Comparison of ENCODE assay signal across 24 cellular contexts in genomic region chr4:52891743-52892142, GRCh38. TPM values are rescaled to one million over a fixed set of nuclear protein-coding genes. Genes with fewer than 3 reads are reported as not detected.
A peak's percentile ranks its signal among the peaks of the same experiment; 100 is the strongest.
DNase-seq lines count a peak whose midpoint lies in the region; ATAC-seq, FAIRE-seq and TF ChIP-seq lines count a peak whose summit lies in the region.
"Had no signal": no experiment of that assay in that cellular context is flagged by ENCODE, and none has a peak within 500 bp of the region (broad histone marks: within the 10 kb centered on the region; RNA-seq: fewer than 3 reads in every experiment).

No MANE protein-coding gene starts in this region.

- no peak for ATAC-seq in activated naive CD8-positive, alpha-beta T cell treated with anti-CD3 and anti-CD28 coated beads, Interleukin-2, amount 50 U/mL, for 24 hours
- ATAC-seq in stimulated activated effector memory CD8-positive, alpha-beta T cell treated with anti-CD3 and anti-CD28 coated beads, Interleukin-12 subunit alpha, Interleukin-12 subunit beta, amount 100 ng/mL, for 72 hours, result no peak
- ATAC-seq in GM21447 (IDR thresholded peaks at IDR 0.05; ENCODE audit: unreplicated experiment), result no peak
- ATAC-seq in GM19328 (IDR thresholded peaks at IDR 0.05; ENCODE audit: unreplicated experiment), result no peak
- ATAC-seq: A549, GM23338, HCT116 had no signal

- H3K18ac ChIP-seq in H1 (ENCODE audit: extremely low read depth, low read length), result no peak overlapping the region

- no peaks in the 10 kb centered on the region for H3K4me1 ChIP-seq in H1 (replicated peaks in 1 of 4; ENCODE audit: control insufficient read depth in 3 of 4, insufficient read depth in 4 of 4, low read length in 3 of 4)
- H3K4me1 ChIP-seq: A549, Caco-2 had no signal

- H3K14ac ChIP-seq in H1 (ENCODE audit: insufficient read length), result no peak overlapping the region

- H3K79me1 ChIP-seq in H1 (ENCODE audit: low read depth, low read length), result no peaks in the 10 kb centered on the region

- no peak overlapping the region for H2BK120ac ChIP-seq in H1 (replicated peaks; ENCODE audit: low read depth, low read length)

- 93% methylated on average over 1 of the region's 1 CpG; no CpG with 5 or more reads in 1 of the 2 experiments for WGBS in H1 (ENCODE audit: extremely low coverage in 1 of 2, insufficient coverage in 1 of 2, insufficient read length in 1 of 2, insufficient replicate concordance in 2 of 2, low coverage in 1 of 2, low lambda C conversion rate in 2 of 2, missing lambda C conversion rate in 1 of 2), 2 experiments

- no peak overlapping the region; the same call in 1 of the 2 replicates for H4K8ac ChIP-seq in H1 (ENCODE audit: extremely low read depth, insufficient read depth, low read length)

- no peaks in the 10 kb centered on the region for H3K23me2 ChIP-seq in H1 (ENCODE audit: low read depth, low read length)

- H3K4me1 Mint-ChIP-seq in activated naive CD8-positive, alpha-beta T cell treated with anti-CD3 and anti-CD28 coated beads, Interleukin-2, amount 50 U/mL, for 24 hours, result peaks cover 5% of the 10 kb centered on the region
- H3K4me1 Mint-ChIP-seq in activated naive CD8-positive, alpha-beta T cell treated with anti-CD3 and anti-CD28 coated beads for 36 hours, result peaks cover 13% of the 10 kb centered on the region
- H3K4me1 Mint-ChIP-seq in stimulated activated effector memory CD8-positive, alpha-beta T cell treated with anti-CD3 and anti-CD28 coated beads, Interleukin-12 subunit alpha, Interleukin-12 subunit beta, amount 100 ng/mL, for 72 hours, result peaks cover 16% of the 10 kb centered on the region
- H3K4me1 Mint-ChIP-seq: GM23338, IgD-negative memory B cell had no signal

- H3K9ac ChIP-seq in H1 (replicated peaks in 1 of 4; ENCODE audit: extremely low read depth in 1 of 4, low read depth in 3 of 4, low read length in 3 of 4), result no peak overlapping the region

- H3K4me3 Mint-ChIP-seq in activated naive CD8-positive, alpha-beta T cell treated with anti-CD3 and anti-CD28 coated beads, Interleukin-2, amount 50 U/mL, for 24 hours, result no peak overlapping the region
- H3K4me3 Mint-ChIP-seq in activated naive CD8-positive, alpha-beta T cell treated with anti-CD3 and anti-CD28 coated beads for 36 hours, result no peak overlapping the region
- H3K4me3 Mint-ChIP-seq in stimulated activated effector memory CD8-positive, alpha-beta T cell treated with anti-CD3 and anti-CD28 coated beads, Interleukin-12 subunit alpha, Interleukin-12 subunit beta, amount 100 ng/mL, for 72 hours, result no peak overlapping the region
- H3K4me3 Mint-ChIP-seq: CD4-positive, alpha-beta T cell; GM23338; HFFc6; IgD-negative memory B cell had no signal

- no peak overlapping the region for H3K4ac ChIP-seq in H1 (replicated peaks; ENCODE audit: insufficient read length, low read depth, low read length)

- peak overlapping the region; percentile 37 for H3K27ac Mint-ChIP-seq in activated naive CD8-positive, alpha-beta T cell treated with anti-CD3 and anti-CD28 coated beads, Interleukin-2, amount 50 U/mL, for 24 hours
- no peak overlapping the region for H3K27ac Mint-ChIP-seq in activated naive CD8-positive, alpha-beta T cell treated with anti-CD3 and anti-CD28 coated beads for 36 hours
- peak overlapping the region; percentile 17 for H3K27ac Mint-ChIP-seq in stimulated activated effector memory CD8-positive, alpha-beta T cell treated with anti-CD3 and anti-CD28 coated beads, Interleukin-12 subunit alpha, Interleukin-12 subunit beta, amount 100 ng/mL, for 72 hours
- H3K27ac Mint-ChIP-seq: CD4-positive, alpha-beta T cell; GM23338; HFFc6; IgD-negative memory B cell had no signal

- no peak overlapping the region for H2AK5ac ChIP-seq in H1 (ENCODE audit: low read depth, low read length)

- H3K23ac ChIP-seq in H1 (ENCODE audit: insufficient read length), result no peak overlapping the region

- POLR2A ChIA-PET in H1 (lab: Charles Lee; ENCODE audit: partially characterized antibody), result no interaction called here

- no peak overlapping the region for H3K27ac ChIP-seq in H1 (ENCODE audit: low read depth, low read length)
- H3K27ac ChIP-seq: 22Rv1, A549, C4-2B, HL-60 had no signal

- no peak for FAIRE-seq in H1 (lab: Jason Lieb, UNC)
- FAIRE-seq: A549, D721Med, G401.6, GM12891, GM19239 had no signal

- H3K4me2 ChIP-seq in H1 (ENCODE audit: insufficient read depth in 1 of 2, low read depth in 2 of 2, low read length in 2 of 2), result no peak overlapping the region
- H3K4me2 ChIP-seq: A549, GM23338 had no signal

- TF ChIP-seq EP300 in H1 (IDR thresholded peaks at IDR 0.05; ENCODE audit: borderline replicate concordance in 1 of 2, low read depth in 2 of 2, low read length in 2 of 2), result no peak

- no peak overlapping the region for H4K91ac ChIP-seq in H1 (replicated peaks; ENCODE audit: insufficient read length, low read length)

- no peak for TF ChIP-seq CTCF in H1 (IDR thresholded peaks at IDR 0.05; ENCODE audit: control extremely low read depth in 1 of 3, insufficient read depth in 1 of 3, low read depth in 1 of 3, low read length in 3 of 3)

- no peaks in the 10 kb centered on the region for H3K79me2 ChIP-seq in H1 (ENCODE audit: control insufficient read depth in 1 of 2, insufficient read depth in 2 of 2, low read length in 2 of 2)

- no peak for TF ChIP-seq POLR2A in H1 (IDR thresholded peaks at IDR 0.05; ENCODE audit: control extremely low read depth in 1 of 2, low read depth in 2 of 2, low read length in 2 of 2)

- H3K56ac ChIP-seq in H1 (replicated peaks; ENCODE audit: insufficient read length, low read depth, low read length), result no peak overlapping the region

- no peak overlapping the region for H2AFZ ChIP-seq in H1 (ENCODE audit: low read length)
- H2AFZ ChIP-seq: GM23338 had no signal

- no peak overlapping the region for H2BK5ac ChIP-seq in H1 (ENCODE audit: low read depth, low read length)

- H3K4me3 ChIP-seq in H1 (ENCODE audit: extremely low read depth in 1 of 4, insufficient read depth in 2 of 4, low read depth in 3 of 4, low read length in 4 of 4), result no peak overlapping the region
- H3K4me3 ChIP-seq: A549, GM23338 had no signal

- no peak for DNase-seq in activated naive CD8-positive, alpha-beta T cell treated with anti-CD3 and anti-CD28 coated beads, Interleukin-2, amount 50 U/mL, for 24 hours
- no peak for DNase-seq in activated naive CD8-positive, alpha-beta T cell treated with anti-CD3 and anti-CD28 coated beads for 36 hours
- no peak for DNase-seq in H1 (ENCODE audit: low read depth in 1 of 2, low spot score in 2 of 2)
- no peak for DNase-seq in stimulated activated effector memory CD8-positive, alpha-beta T cell treated with anti-CD3 and anti-CD28 coated beads, Interleukin-12 subunit alpha, Interleukin-12 subunit beta, amount 100 ng/mL, for 72 hours (ENCODE audit: low spot score in 2 of 2)
- no peak for DNase-seq in activated T-cell treated with anti-CD3 and anti-CD28 coated beads, Interleukin-2, amount 50 U/mL, for 48 hours
- DNase-seq: AML-193; Caco-2; CD4-positive, alpha-beta T cell; H7; HFFc6 had no signal

- H4K20me1 ChIP-seq in H1 (replicated peaks in 1 of 2; ENCODE audit: control insufficient read depth in 1 of 2, insufficient read depth in 2 of 2, low read length in 2 of 2), result no peaks in the 10 kb centered on the region

- no peaks in the 10 kb centered on the region for H3K9me3 Mint-ChIP-seq in activated naive CD8-positive, alpha-beta T cell treated with anti-CD3 and anti-CD28 coated beads, Interleukin-2, amount 50 U/mL, for 24 hours
- H3K9me3 Mint-ChIP-seq in activated naive CD8-positive, alpha-beta T cell treated with anti-CD3 and anti-CD28 coated beads for 36 hours, result peaks cover 7% of the 10 kb centered on the region
- H3K9me3 Mint-ChIP-seq in stimulated activated effector memory CD8-positive, alpha-beta T cell treated with anti-CD3 and anti-CD28 coated beads, Interleukin-12 subunit alpha, Interleukin-12 subunit beta, amount 100 ng/mL, for 72 hours, result peaks cover 4% of the 10 kb centered on the region
- H3K9me3 Mint-ChIP-seq: HFFc6 had no signal

- TF ChIP-seq RAD21 in H1 (IDR thresholded peaks at IDR 0.05 in 1 of 2, conservative IDR thresholded peaks at IDR 0.05 in 1 of 2; ENCODE audit: low read depth in 2 of 2, low read length in 2 of 2), result no peak

- 0 out of 2 replicates have a peak overlapping the region, but pooled peaks have one; percentile 67 for H2BK15ac ChIP-seq in H1 (ENCODE audit: low read length)

- H2BK12ac ChIP-seq in H1 (ENCODE audit: low read depth, low read length), result no peak overlapping the region; the same call in 1 of the 2 replicates

- H3K27me3 ChIP-seq in H1 (replicated peaks in 1 of 4; ENCODE audit: control insufficient read depth in 3 of 4, extremely low read depth in 1 of 4, insufficient read depth in 3 of 4, low read length in 3 of 4), result no peaks in the 10 kb centered on the region

- no peak overlapping the region for H4K5ac ChIP-seq in H1 (ENCODE audit: insufficient read length, low read depth, low read length)

- H3K36me3 Mint-ChIP-seq in activated naive CD8-positive, alpha-beta T cell treated with anti-CD3 and anti-CD28 coated beads, Interleukin-2, amount 50 U/mL, for 24 hours (ENCODE audit: low read depth), result peaks cover 22% of the 10 kb centered on the region
- peaks cover 22% of the 10 kb centered on the region for H3K36me3 Mint-ChIP-seq in activated naive CD8-positive, alpha-beta T cell treated with anti-CD3 and anti-CD28 coated beads for 36 hours
- H3K36me3 Mint-ChIP-seq in stimulated activated effector memory CD8-positive, alpha-beta T cell treated with anti-CD3 and anti-CD28 coated beads, Interleukin-12 subunit alpha, Interleukin-12 subunit beta, amount 100 ng/mL, for 72 hours, result no peaks in the 10 kb centered on the region

- H3K9me3 ChIP-seq in H1 (ENCODE audit: insufficient read depth in 2 of 2, low read depth in 1 of 2, low read length in 1 of 2), result no peaks in the 10 kb centered on the region
- H3K9me3 ChIP-seq: A549, Caco-2 had no signal

- CTCF ChIA-PET in H1 (lab: Charles Lee; ENCODE audit: partially characterized antibody), result interaction anchor here (1.2 to 2.6 kb wide), 4 partner anchors 18 to 345 kb away, joined by 3 to 6 read pairs (median 4); no protein-coding TSS in a partner anchor

- H3K27me3 Mint-ChIP-seq in activated naive CD8-positive, alpha-beta T cell treated with anti-CD3 and anti-CD28 coated beads, Interleukin-2, amount 50 U/mL, for 24 hours, result no peaks in the 10 kb centered on the region
- H3K27me3 Mint-ChIP-seq in activated naive CD8-positive, alpha-beta T cell treated with anti-CD3 and anti-CD28 coated beads for 36 hours, result no peaks in the 10 kb centered on the region
- H3K27me3 Mint-ChIP-seq: CD4-positive, alpha-beta T cell; IgD-negative memory B cell had no signal

- no peaks in the 10 kb centered on the region for H3K36me3 ChIP-seq in H1 (ENCODE audit: control insufficient read depth in 2 of 4, insufficient read depth in 4 of 4, low read length in 3 of 4)

- H2BK20ac ChIP-seq in H1 (ENCODE audit: low read length), result no peak overlapping the region

RNA-seq across cellular contexts. Expression of gene RASL11B, which starts 29.6 kb away (rescaled TPM):
- under 1 TPM; 0.14 to 0.32 TPM for total RNA-seq in activated naive CD8-positive, alpha-beta T cell treated with anti-CD3 and anti-CD28 coated beads for 36 hours
- 71.4 and 75.5 TPM in 2 replicates for total RNA-seq in H1 (2021; fragmentation: NEBNext Ultra II Directional; extraction: Animal tissue kit (Norgen Biotek cat#: 25700))
- polyA plus RNA-seq in H1 (2011; rRNA removed), result 43.4 and 49.8 TPM in 2 replicates
- 56.0 TPM for polyA plus RNA-seq in H1 (2011; cell fraction: cytosol; rRNA removed)
- polyA plus RNA-seq in H1 (2011; cell fraction: nucleus; rRNA removed), result 36.6 TPM
- 38.7 to 54.6 TPM (median 48.5 TPM) in 4 replicates for polyA plus RNA-seq in H1 (2012, experiment 1 of 2)
- 63.2 TPM for polyA plus RNA-seq in H1 (2012, experiment 2 of 2)
- 69.8 TPM for polyA plus RNA-seq in H1 (2013, experiment 1 of 2)
- 72.4 TPM for polyA plus RNA-seq in H1 (2013, experiment 2 of 2)
- polyA minus RNA-seq in H1 (2011; rRNA and poly(A)+ RNA removed), result 63.6 and 88.9 TPM in 2 replicates
- polyA minus RNA-seq in H1 (2011; cell fraction: cytosol; rRNA and poly(A)+ RNA removed), result 42.1 TPM
- 63.3 TPM for polyA minus RNA-seq in H1 (2011; cell fraction: nucleus; rRNA and poly(A)+ RNA removed)
- total RNA-seq: HT1080 had no signal

Comparison
In these comparisons a context has a peak if more than half of its experiments do, and no peak if none do; other contexts are left out.
1. RNA of gene RASL11B, which starts 29.6 kb away (total RNA-seq): 71.4 to 75.5 TPM in H1; 0.14 to 0.32 TPM in activated naive CD8-positive, alpha-beta T cell treated with anti-CD3 and anti-CD28 coated beads for 36 hours; every median in the first group is over 10 times any median in the second.